9 cellular contexts compared by ENCODE assay signal in the genomic region with DNA sequence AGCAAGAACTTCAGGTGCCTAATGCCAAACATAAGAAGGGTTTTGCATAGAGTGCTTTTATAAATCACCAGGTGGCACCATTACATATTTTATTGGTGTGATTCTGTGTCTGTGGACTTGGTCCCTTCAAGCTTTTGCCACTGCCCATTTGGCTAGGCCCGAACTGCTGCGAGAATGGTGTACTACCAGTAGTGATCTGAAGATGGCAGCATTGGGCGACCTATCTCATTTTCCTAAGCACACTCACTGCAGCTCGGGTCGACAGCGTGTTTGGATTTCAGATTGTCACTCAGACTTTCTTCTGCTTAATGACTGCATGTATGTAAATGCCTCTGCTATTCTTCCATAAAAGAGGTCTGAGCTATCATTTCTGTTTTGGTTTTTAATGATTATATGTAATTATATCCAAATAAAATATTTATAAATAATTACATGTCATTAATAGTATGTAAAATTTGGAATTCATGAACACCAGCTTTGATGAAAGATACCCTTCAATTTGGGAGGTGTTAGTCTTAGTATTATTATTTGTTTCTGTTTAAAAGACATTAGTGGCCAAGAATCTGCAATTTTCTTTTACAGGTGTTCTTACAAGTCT.
DNase-seq lines count a peak whose midpoint lies in the region; FAIRE-seq and TF ChIP-seq lines count a peak whose summit lies in the region.
"Had no signal": no experiment of that assay in that cellular context is flagged by ENCODE, and none has a peak within 500 bp of the region (broad histone marks: within the 10 kb centered on the region; RNA-seq: fewer than 3 reads in every experiment).

No MANE protein-coding gene starts in this region.

- H3K36me3 ChIP-seq in Peyer's patch = no peaks in the 10 kb centered on the region
- no peaks in the 10 kb centered on the region for H3K36me3 ChIP-seq in neutrophil
- H3K36me3 ChIP-seq in tibial nerve = no peaks in the 10 kb centered on the region

- TF ChIP-seq CTCF in LNCAP (IDR thresholded peaks at IDR 0.05) (peak; percentile 91), Peyer's patch (IDR thresholded peaks at IDR 0.05) (peak in 5 of 6 experiments; percentile 21 to 66 (median 64)), neutrophil (IDR thresholded peaks at IDR 0.05) (peak; percentile 21), tibial nerve (IDR thresholded peaks at IDR 0.05) (peak; percentile 66 to 77 (median 72))

- 1 to 3% methylated on average over 6 of the region's 6 CpGs for WGBS in tibial nerve, 2 donors

- H3K9me3 ChIP-seq in Peyer's patch (no peaks in the 10 kb centered on the region), neutrophil (no peaks in the 10 kb centered on the region), tibial nerve (no peaks in the 10 kb centered on the region)

- TF ChIP-seq POLR2A in H54 (IDR thresholded peaks at IDR 0.05; ENCODE audit: low read depth, low read length) (no peak), Peyer's patch (IDR thresholded peaks at IDR 0.05) (no peak), tibial nerve (IDR thresholded peaks at IDR 0.05) (no peak)

- no peak for TF ChIP-seq EP300 in tibial nerve (IDR thresholded peaks at IDR 0.05)

- FAIRE-seq in H54 (lab: Jason Lieb, UNC) = peak; percentile 92

- H3K27me3 ChIP-seq in Peyer's patch (no peaks in the 10 kb centered on the region), neutrophil (peaks cover 20% of the 10 kb centered on the region), tibial nerve (no peaks in the 10 kb centered on the region)

- DNase-seq in GF-D8 (lab: John Stamatoyannopoulos, UW) (peak; percentile 10), H54 (ENCODE audit: insufficient read length, low spot score) (peak; percentile 37), Peyer's patch (peak; percentile 40 to 80 (median 63)), fibroblast of peridontal ligament (ENCODE audit: extremely low read depth) (peak; percentile 81), tibial nerve (ENCODE audit: low spot score in 2 of 2) (peak; percentile 47 to 76)
- DNase-seq in activated T-cell treated with anti-CD3 and anti-CD28 coated beads, Interleukin-2, amount 50 U/mL, for 48 hours = peak; percentile 68 to 75

- H3K27ac ChIP-seq in Peyer's patch (no peak overlapping the region), neutrophil (no peak overlapping the region), tibial nerve (no peak overlapping the region)
- H3K27ac ChIP-seq: skin epidermis had no signal

- H3K4me3 ChIP-seq in Peyer's patch (no peak overlapping the region), neutrophil (ENCODE audit: low read depth in 1 of 2, low read length in 1 of 2) (no peak overlapping the region), tibial nerve (no peak overlapping the region)
- H3K4me3 ChIP-seq: skin epidermis had no signal

- H3K4me1 ChIP-seq in Peyer's patch (no peaks in the 10 kb centered on the region), neutrophil (ENCODE audit: control insufficient read depth in 1 of 2, insufficient read depth in 1 of 2, low read depth in 1 of 2, low read length in 1 of 2) (no peaks in the 10 kb centered on the region), tibial nerve (no peaks in the 10 kb centered on the region)

Comparison
In these comparisons a context has a peak if more than half of its experiments do, and no peak if none do; other contexts are left out.
1. DNase-seq: peak in every context shown above with its lines; median percentile 81 in fibroblast of peridontal ligament; 72 in activated T-cell treated with anti-CD3 and anti-CD28 coated beads, Interleukin-2, amount 50 U/mL, for 48 hours; 63 in Peyer's patch; 62 in tibial nerve; 37 in H54; 10 in GF-D8.
2. CTCF ChIP-seq: peak in every context shown above with its lines; median percentile 91 in LNCAP; 72 in tibial nerve; 64 in Peyer's patch; 21 in neutrophil.